In genomic region chr10:72337039-72337629, GRCh38 we compare ENCODE assay signal across 1 cellular context.
TF ChIP-seq lines count a peak whose summit lies in the region.

No MANE protein-coding gene starts in this region.

TF ChIP-seq in HEK293, 187 proteins besides CTCF, POLR2A, EP300 and RAD21 (continued from another document):
- no peak for TF ChIP-seq ZSCAN5A (tag by site-specific recombination; IDR thresholded peaks at IDR 0.05)
- no peak for TF ChIP-seq KLF16 (tag by site-specific recombination; IDR thresholded peaks at IDR 0.05)
- TF ChIP-seq YY2 (tag by site-specific recombination; IDR thresholded peaks at IDR 0.05), result no peak
- TF ChIP-seq ZNF621 (tag by site-specific recombination; IDR thresholded peaks at IDR 0.05), result no peak
- TF ChIP-seq ZNF549 (tag by site-specific recombination; IDR thresholded peaks at IDR 0.05), result no peak
- no peak for TF ChIP-seq ZNF341 (tag by site-specific recombination; IDR thresholded peaks at IDR 0.05; ENCODE audit: low read depth)
